ENCODE assay signal across 8 cellular contexts in genomic region chr9:127244609-127245601, GRCh38. TPM values are rescaled to one million over a fixed set of nuclear protein-coding genes. Genes with fewer than 3 reads are reported as not detected.
DNase-seq lines count a peak whose midpoint lies in the region; ATAC-seq lines count a peak whose summit lies in the region.

No MANE protein-coding gene starts in this region.

- peak overlapping the region; percentile 61 for H3K4me3 ChIP-seq in CD8-positive, alpha-beta memory T cell (ENCODE audit: low read length)
- H3K4me3 ChIP-seq in effector memory CD4-positive, alpha-beta T cell (ENCODE audit: insufficient read depth, low read depth, low read length, poor library complexity, severe bottlenecking) = peak overlapping the region; percentile 49

- H3K27me3 ChIP-seq in CD8-positive, alpha-beta memory T cell (ENCODE audit: insufficient read depth, low read length, poor library complexity, severe bottlenecking) = no peaks in the 10 kb centered on the region
- H3K27me3 ChIP-seq in effector memory CD4-positive, alpha-beta T cell (replicated peaks; ENCODE audit: control insufficient read depth, insufficient read depth, low read length, poor library complexity, severe bottlenecking) = no peaks in the 10 kb centered on the region

- peaks cover 5% of the 10 kb centered on the region for H3K4me1 ChIP-seq in CD8-positive, alpha-beta memory T cell (ENCODE audit: insufficient read depth, low read length)
- peaks cover 4% of the 10 kb centered on the region for H3K4me1 ChIP-seq in effector memory CD4-positive, alpha-beta T cell (ENCODE audit: control insufficient read depth, insufficient read depth, low read length, poor library complexity, severe bottlenecking)

- H3K4me3 Mint-ChIP-seq in CD8-positive, alpha-beta memory T cell = peak overlapping the region; percentile 81 to 95 (median 89)

- no peak overlapping the region for H3K27ac ChIP-seq in CD8-positive, alpha-beta memory T cell (ENCODE audit: low read depth, low read length)
- no peak overlapping the region for H3K27ac ChIP-seq in effector memory CD4-positive, alpha-beta T cell (ENCODE audit: insufficient read depth, low read length, poor library complexity, severe bottlenecking)

- POLR2A ChIA-PET in CD8-positive, alpha-beta memory T cell (lab: Charles Lee) = interaction anchor here (0.6 kb wide), 1 partner anchor 207 kb away, joined by 3 read pairs; the partner anchor contains the start of genes LRSAM1 and RPL12

- peaks cover 0 to 3% of the 10 kb centered on the region in 2 donors for H3K27me3 Mint-ChIP-seq in CD8-positive, alpha-beta memory T cell

- no peaks in the 10 kb centered on the region for H3K36me3 ChIP-seq in CD8-positive, alpha-beta memory T cell (ENCODE audit: insufficient read depth, low read length)
- no peaks in the 10 kb centered on the region for H3K36me3 ChIP-seq in effector memory CD4-positive, alpha-beta T cell (ENCODE audit: control insufficient read depth, insufficient read depth, low read length)

- H3K9me3 ChIP-seq in CD8-positive, alpha-beta memory T cell (ENCODE audit: low read length) = no peaks in the 10 kb centered on the region
- H3K9me3 ChIP-seq in effector memory CD4-positive, alpha-beta T cell (ENCODE audit: control insufficient read depth, low read length) = no peaks in the 10 kb centered on the region

- H3K36me3 Mint-ChIP-seq in CD8-positive, alpha-beta memory T cell = peaks cover 0 to 1% (median 0%) of the 10 kb centered on the region in 3 donors

- peak; percentile 88 to 95 (median 91) for DNase-seq in CD8-positive, alpha-beta memory T cell
- peak; percentile 65 for DNase-seq in HS-5 (ENCODE audit: low read depth)
- peak; percentile 88 for DNase-seq in NK-92 treated with Interleukin-12 subunit alpha and Interleukin-12 subunit beta, amount 100 ng/mL, for 24 hours (lab: John Stamatoyannopoulos, UW)
- peak; percentile 97 for DNase-seq in activated CD8-positive, alpha-beta memory T cell treated with anti-CD3 and anti-CD28 coated beads for 24 hours
- peak; percentile 81 to 90 (median 89) for DNase-seq in effector memory CD4-positive, alpha-beta T cell
- peak; percentile 98 for DNase-seq in medulla oblongata (ENCODE audit: extremely low spot score)
- DNase-seq in stimulated activated CD4-positive, alpha-beta T cell treated with anti-CD3 and anti-CD28 coated beads, TNF-alpha, amount 100 ng/mL, for 4 hours (ENCODE audit: low read depth in 3 of 3) = peak; percentile 87 to 92 (median 90)

- peak overlapping the region in 7 of 8 donors; percentile 29 to 94 (median 85) for H3K27ac Mint-ChIP-seq in CD8-positive, alpha-beta memory T cell

- peaks cover 8 to 13% (median 12%) of the 10 kb centered on the region in 3 donors for H3K4me1 Mint-ChIP-seq in CD8-positive, alpha-beta memory T cell

- CTCF ChIA-PET in CD8-positive, alpha-beta memory T cell (lab: Charles Lee) = interaction anchor here (0.8 to 1.2 kb wide), 4 partner anchors 9 to 30 kb away, joined by 3 to 4 read pairs (median 4); no protein-coding TSS in a partner anchor

- no peaks in the 10 kb centered on the region for H3K9me3 Mint-ChIP-seq in CD8-positive, alpha-beta memory T cell

- ATAC-seq in GM19468 (IDR thresholded peaks at IDR 0.05; ENCODE audit: extremely low read depth, unreplicated experiment) = peak; percentile 93

RNA-seq across cellular contexts. Expression of gene GARNL3, which starts 19.7 kb away (rescaled TPM):
- total RNA-seq in CD8-positive, alpha-beta memory T cell = 1 to 10 TPM; 2.5 to 3.5 TPM
- 0.25 TPM for polyA plus RNA-seq in CD8-positive, alpha-beta memory T cell
